Comparison of ENCODE assay signal across 6 cellular contexts in the genomic region with DNA sequence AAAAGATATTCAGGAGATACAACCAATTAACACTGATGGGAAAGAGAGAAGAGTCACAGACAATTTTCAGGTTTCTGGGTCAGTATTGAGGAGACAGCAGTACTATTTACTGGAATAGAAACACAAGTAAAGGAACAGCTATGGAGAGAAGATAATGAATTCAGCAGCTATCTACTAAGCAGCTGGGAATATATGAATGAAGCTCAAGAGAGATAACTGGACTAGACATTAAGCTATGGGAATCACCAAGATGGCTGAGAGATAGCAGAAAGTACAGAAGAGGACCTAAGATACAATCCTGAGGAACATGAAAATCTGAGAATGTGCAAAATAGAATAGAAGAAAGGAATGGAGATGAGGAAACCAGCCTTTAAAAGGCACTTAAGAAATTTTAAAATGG. TPM values are rescaled to one million over a fixed set of nuclear protein-coding genes. Genes with fewer than 3 reads are reported as not detected.
"Had no signal": no experiment of that assay in that cellular context is flagged by ENCODE, and none has a peak within 500 bp of the region (broad histone marks: within the 10 kb centered on the region; RNA-seq: fewer than 3 reads in every experiment).

No MANE protein-coding gene starts in this region.

- H3K4me3 ChIP-seq: GM12878 had no signal

- DNase-seq: GDM1, GF-D8 had no signal

- ATAC-seq: GM12878 had no signal

- FAIRE-seq: GM12878, GM12892, GM18507, GM19239 had no signal

RNA-seq across cellular contexts. Expression of a gene that starts 56.1 kb away (rescaled TPM):
- total RNA-seq: GM12878 had no signal

RNA-seq across cellular contexts. Expression of a gene that starts 57.0 kb away (rescaled TPM):
- total RNA-seq: GM12878 had no signal
- polyA plus RNA-seq: GM12878 had no signal
